31 cellular contexts compared by ENCODE assay signal in the genomic region with DNA sequence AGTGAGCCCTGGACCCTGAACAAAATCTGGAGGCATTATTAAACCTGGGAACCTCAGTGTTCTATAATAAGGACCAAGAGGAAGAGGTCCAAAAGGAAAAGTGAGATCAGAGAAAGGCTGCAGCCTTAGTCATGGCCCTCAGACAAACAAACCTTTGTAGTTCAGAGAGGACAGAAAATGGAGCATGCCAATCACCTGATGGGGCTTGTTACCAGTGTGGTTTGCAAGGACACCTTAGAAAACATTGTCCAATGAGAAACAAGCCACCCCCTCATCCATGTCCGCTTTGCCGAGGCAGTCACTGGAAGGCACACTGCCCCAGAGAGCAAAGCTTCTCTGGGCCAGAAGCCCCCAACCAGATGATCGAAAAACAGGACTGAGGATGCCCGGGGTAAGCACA.
"Had no signal": no experiment of that assay in that cellular context is flagged by ENCODE, and none has a peak within 500 bp of the region (broad histone marks: within the 10 kb centered on the region; RNA-seq: fewer than 3 reads in every experiment).

No MANE protein-coding gene starts in this region.

- H3K4me3 Mint-ChIP-seq: activated CD4-positive, alpha-beta memory T cell treated with anti-CD3 and anti-CD28 coated beads for 36 hours; activated CD4-positive, alpha-beta T cell treated with anti-CD3 and anti-CD28 coated beads for 36 hours; activated CD4-positive, alpha-beta T cell treated with anti-CD3 and anti-CD28 coated beads, Interleukin-2, amount 10 ng/mL, durations not matched to agents 24 days and 14 days; activated CD8-positive, alpha-beta T cell treated with anti-CD3 and anti-CD28 coated beads, Interleukin-2, amount 10 ng/mL, durations not matched to agents 7 days and 5 days; activated naive CD8-positive, alpha-beta T cell; activated T-cell treated with anti-CD3 and anti-CD28 coated beads, Interleukin-2, amount 50 U/mL, for 24 hours; activated T-cell treated with anti-CD3 and anti-CD28 coated beads, Interleukin-2, amount 50 U/mL, for 72 hours; central memory CD8-positive, alpha-beta T cell; dendritic cell treated with granulocyte-macrophage colony-stimulating factor and Interleukin-4, amounts not matched to agents 40 ng/mL and 50 ng/mL, for 4 days; endodermal cell had no signal

- H3K4me1 Mint-ChIP-seq: activated CD4-positive, alpha-beta T cell treated with anti-CD3 and anti-CD28 coated beads for 36 hours; activated CD4-positive, alpha-beta T cell treated with anti-CD3 and anti-CD28 coated beads, Interleukin-2, amount 10 ng/mL, durations not matched to agents 24 days and 14 days; central memory CD8-positive, alpha-beta T cell had no signal

- H3K36me3 Mint-ChIP-seq: activated CD4-positive, alpha-beta memory T cell treated with anti-CD3 and anti-CD28 coated beads for 36 hours; activated naive CD8-positive, alpha-beta T cell had no signal

- DNase-seq: activated CD4-positive, alpha-beta memory T cell treated with anti-CD3 and anti-CD28 coated beads for 36 hours; activated CD4-positive, alpha-beta T cell treated with anti-CD3 and anti-CD28 coated beads for 36 hours; activated CD4-positive, alpha-beta T cell treated with anti-CD3 and anti-CD28 coated beads, Interleukin-2, amount 10 ng/mL, durations not matched to agents 24 days and 14 days; activated CD4-positive, CD25-positive, alpha-beta regulatory T cell; activated CD4-positive, CD25-positive, alpha-beta regulatory T cell treated with anti-CD3 and anti-CD28 coated beads, Interleukin-2, amount 50 U/mL, for 72 hours; activated CD8-positive, alpha-beta memory T cell treated with anti-CD3 and anti-CD28 coated beads, Interleukin-2, amount 50 U/mL, for 48 hours; activated CD8-positive, alpha-beta T cell treated with anti-CD3 and anti-CD28 coated beads, Interleukin-2, amount 10 ng/mL, durations not matched to agents 7 days and 5 days; activated effector memory CD4-positive, alpha-beta T cell treated with Interleukin-2 at 50 U/mL for 16 hours; activated gamma-delta T cell treated with Interleukin-2 at 50 U/mL for 16 hours; activated naive CD4-positive, alpha-beta T cell treated with anti-CD3 and anti-CD28 coated beads, Interleukin-2, amount 50 U/mL, for 16 hours; activated naive CD4-positive, alpha-beta T cell treated with Interleukin-2 at 50 U/mL for 16 hours; activated T-cell treated with anti-CD3 and anti-CD28 coated beads for 4 hours; activated T-cell treated with anti-CD3 and anti-CD28 coated beads, Interleukin-2, amount 50 U/mL, for 24 hours; activated T-cell treated with anti-CD3 and anti-CD28 coated beads, Interleukin-2, amount 50 U/mL, for 72 hours; amniotic stem cell; anterior cingulate cortex; brain microvascular endothelial cell; dorsolateral prefrontal cortex; effector memory CD4-positive, alpha-beta T cell; endodermal cell; erythroblast; foreskin keratinocyte; gastrocnemius medialis; glutamatergic neuron; heart left ventricle; T-helper 2 cell had no signal

- ATAC-seq: activated CD4-positive, alpha-beta T cell treated with anti-CD3 and anti-CD28 coated beads for 36 hours; activated CD8-positive, alpha-beta T cell treated with anti-CD3 and anti-CD28 coated beads, Interleukin-2, amount 10 ng/mL, durations not matched to agents 7 days and 5 days; activated T-cell treated with anti-CD3 and anti-CD28 coated beads, Interleukin-2, amount 50 U/mL, for 72 hours; foreskin keratinocyte; gastrocnemius medialis; heart left ventricle had no signal

- H3K36me3 ChIP-seq: brain microvascular endothelial cell, esophagus muscularis mucosa, gastrocnemius medialis, heart left ventricle had no signal

- H3K27ac Mint-ChIP-seq: activated CD4-positive, alpha-beta memory T cell treated with anti-CD3 and anti-CD28 coated beads for 36 hours; activated CD4-positive, alpha-beta T cell treated with anti-CD3 and anti-CD28 coated beads for 36 hours; activated CD4-positive, alpha-beta T cell treated with anti-CD3 and anti-CD28 coated beads, Interleukin-2, amount 10 ng/mL, durations not matched to agents 24 days and 14 days; activated CD8-positive, alpha-beta T cell treated with anti-CD3 and anti-CD28 coated beads, Interleukin-2, amount 10 ng/mL, durations not matched to agents 7 days and 5 days; activated naive CD8-positive, alpha-beta T cell; activated T-cell treated with anti-CD3 and anti-CD28 coated beads, Interleukin-2, amount 50 U/mL, for 24 hours; activated T-cell treated with anti-CD3 and anti-CD28 coated beads, Interleukin-2, amount 50 U/mL, for 72 hours; dendritic cell treated with granulocyte-macrophage colony-stimulating factor and Interleukin-4, amounts not matched to agents 40 ng/mL and 50 ng/mL, for 4 days; endodermal cell had no signal

- H3K27ac ChIP-seq: brain microvascular endothelial cell, coronary artery, dorsolateral prefrontal cortex, esophagus muscularis mucosa, foreskin keratinocyte, gastrocnemius medialis, heart left ventricle had no signal

- H3K27me3 ChIP-seq: brain microvascular endothelial cell, dorsolateral prefrontal cortex, esophagus muscularis mucosa, foreskin keratinocyte, gastrocnemius medialis, heart left ventricle had no signal

- H3K4me3 ChIP-seq: coronary artery, dorsolateral prefrontal cortex, esophagus muscularis mucosa, gastrocnemius medialis, heart left ventricle had no signal

- H3K9me3 ChIP-seq: gastrocnemius medialis had no signal

- H3K4me1 ChIP-seq: esophagus muscularis mucosa, foreskin keratinocyte, gastrocnemius medialis, heart left ventricle had no signal

- H3K27me3 Mint-ChIP-seq: activated CD4-positive, alpha-beta memory T cell treated with anti-CD3 and anti-CD28 coated beads for 36 hours; activated CD4-positive, alpha-beta T cell treated with anti-CD3 and anti-CD28 coated beads for 36 hours; activated CD4-positive, alpha-beta T cell treated with anti-CD3 and anti-CD28 coated beads, Interleukin-2, amount 10 ng/mL, durations not matched to agents 24 days and 14 days; activated naive CD8-positive, alpha-beta T cell; activated T-cell treated with anti-CD3 and anti-CD28 coated beads, Interleukin-2, amount 50 U/mL, for 24 hours; central memory CD8-positive, alpha-beta T cell; dendritic cell treated with granulocyte-macrophage colony-stimulating factor and Interleukin-4, amounts not matched to agents 40 ng/mL and 50 ng/mL, for 4 days had no signal
